Comparison of ENCODE assay signal across 1 cellular context in the genomic region with DNA sequence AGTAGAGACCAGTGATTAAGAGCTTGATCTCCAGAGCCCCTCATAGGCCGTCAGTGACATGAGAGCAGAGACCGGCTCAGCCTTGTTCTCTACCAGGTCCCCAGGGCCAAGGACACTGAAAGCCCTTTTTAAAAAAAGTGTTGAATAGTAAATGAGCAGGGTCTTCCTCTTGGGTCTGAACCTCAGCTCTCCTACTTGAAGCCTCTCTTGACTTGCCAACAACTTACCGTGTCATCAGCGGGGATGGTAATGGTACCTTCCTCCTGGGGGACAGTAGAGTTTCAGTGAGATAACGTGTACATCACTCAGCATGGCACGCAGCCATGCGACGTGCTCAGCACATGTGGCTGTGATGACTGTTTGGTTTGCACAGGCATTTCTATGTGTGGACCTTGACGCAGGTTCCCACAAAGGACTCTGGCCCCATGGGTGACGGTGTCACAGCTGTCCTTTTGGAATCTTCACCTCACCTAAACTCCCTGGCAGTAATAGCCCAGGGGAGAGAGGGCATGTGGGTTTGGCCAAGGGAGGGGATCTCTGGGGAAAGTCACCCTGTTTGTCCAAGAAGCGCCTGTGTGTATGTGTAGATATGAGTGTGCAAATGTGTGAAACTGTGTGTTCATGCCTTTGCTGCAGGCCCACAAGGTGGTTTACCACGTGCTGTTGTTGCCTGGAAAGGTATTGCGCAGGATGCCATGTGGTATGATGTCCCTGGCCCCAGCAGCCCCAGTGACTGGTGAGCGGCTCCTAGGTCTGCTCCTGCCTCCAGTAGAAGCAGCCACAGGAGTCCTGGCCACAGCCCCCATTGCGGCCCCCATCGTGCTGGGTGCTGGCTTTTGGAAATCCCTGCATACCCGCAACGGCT.
TF ChIP-seq lines count a peak whose summit lies in the region.

No MANE protein-coding gene starts in this region.

TF ChIP-seq in GM23338, 12 proteins besides CTCF, POLR2A, EP300 and RAD21 (continued from another document):
- TF ChIP-seq, protein P1, sequence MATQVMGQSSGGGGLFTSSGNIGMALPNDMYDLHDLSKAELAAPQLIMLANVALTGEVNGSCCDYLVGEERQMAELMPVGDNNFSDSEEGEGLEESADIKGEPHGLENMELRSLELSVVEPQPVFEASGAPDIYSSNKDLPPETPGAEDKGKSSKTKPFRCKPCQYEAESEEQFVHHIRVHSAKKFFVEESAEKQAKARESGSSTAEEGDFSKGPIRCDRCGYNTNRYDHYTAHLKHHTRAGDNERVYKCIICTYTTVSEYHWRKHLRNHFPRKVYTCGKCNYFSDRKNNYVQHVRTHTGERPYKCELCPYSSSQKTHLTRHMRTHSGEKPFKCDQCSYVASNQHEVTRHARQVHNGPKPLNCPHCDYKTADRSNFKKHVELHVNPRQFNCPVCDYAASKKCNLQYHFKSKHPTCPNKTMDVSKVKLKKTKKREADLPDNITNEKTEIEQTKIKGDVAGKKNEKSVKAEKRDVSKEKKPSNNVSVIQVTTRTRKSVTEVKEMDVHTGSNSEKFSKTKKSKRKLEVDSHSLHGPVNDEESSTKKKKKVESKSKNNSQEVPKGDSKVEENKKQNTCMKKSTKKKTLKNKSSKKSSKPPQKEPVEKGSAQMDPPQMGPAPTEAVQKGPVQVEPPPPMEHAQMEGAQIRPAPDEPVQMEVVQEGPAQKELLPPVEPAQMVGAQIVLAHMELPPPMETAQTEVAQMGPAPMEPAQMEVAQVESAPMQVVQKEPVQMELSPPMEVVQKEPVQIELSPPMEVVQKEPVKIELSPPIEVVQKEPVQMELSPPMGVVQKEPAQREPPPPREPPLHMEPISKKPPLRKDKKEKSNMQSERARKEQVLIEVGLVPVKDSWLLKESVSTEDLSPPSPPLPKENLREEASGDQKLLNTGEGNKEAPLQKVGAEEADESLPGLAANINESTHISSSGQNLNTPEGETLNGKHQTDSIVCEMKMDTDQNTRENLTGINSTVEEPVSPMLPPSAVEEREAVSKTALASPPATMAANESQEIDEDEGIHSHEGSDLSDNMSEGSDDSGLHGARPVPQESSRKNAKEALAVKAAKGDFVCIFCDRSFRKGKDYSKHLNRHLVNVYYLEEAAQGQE (IDR thresholded peaks at IDR 0.05; ENCODE audit: unreplicated experiment): no peak
- TF ChIP-seq CREB1 (CRISPR knock-in tag; IDR thresholded peaks at IDR 0.05; ENCODE audit: low read depth) (no peak), STAT1 (IDR thresholded peaks at IDR 0.05; ENCODE audit: unreplicated experiment) (no peak), EZH2phosphoT487 (IDR thresholded peaks at IDR 0.05; ENCODE audit: unreplicated experiment) (no peak), NANOG (IDR thresholded peaks at IDR 0.05; ENCODE audit: borderline replicate concordance) (no peak), POLR2AphosphoS5 (IDR thresholded peaks at IDR 0.05; ENCODE audit: low read depth) (no peak), JUNB (IDR thresholded peaks at IDR 0.05; ENCODE audit: unreplicated experiment) (no peak)
- TF ChIP-seq, protein P2, sequence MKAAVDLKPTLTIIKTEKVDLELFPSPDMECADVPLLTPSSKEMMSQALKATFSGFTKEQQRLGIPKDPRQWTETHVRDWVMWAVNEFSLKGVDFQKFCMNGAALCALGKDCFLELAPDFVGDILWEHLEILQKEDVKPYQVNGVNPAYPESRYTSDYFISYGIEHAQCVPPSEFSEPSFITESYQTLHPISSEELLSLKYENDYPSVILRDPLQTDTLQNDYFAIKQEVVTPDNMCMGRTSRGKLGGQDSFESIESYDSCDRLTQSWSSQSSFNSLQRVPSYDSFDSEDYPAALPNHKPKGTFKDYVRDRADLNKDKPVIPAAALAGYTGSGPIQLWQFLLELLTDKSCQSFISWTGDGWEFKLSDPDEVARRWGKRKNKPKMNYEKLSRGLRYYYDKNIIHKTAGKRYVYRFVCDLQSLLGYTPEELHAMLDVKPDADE (IDR thresholded peaks at IDR 0.05): no peak
